In the genomic region with DNA sequence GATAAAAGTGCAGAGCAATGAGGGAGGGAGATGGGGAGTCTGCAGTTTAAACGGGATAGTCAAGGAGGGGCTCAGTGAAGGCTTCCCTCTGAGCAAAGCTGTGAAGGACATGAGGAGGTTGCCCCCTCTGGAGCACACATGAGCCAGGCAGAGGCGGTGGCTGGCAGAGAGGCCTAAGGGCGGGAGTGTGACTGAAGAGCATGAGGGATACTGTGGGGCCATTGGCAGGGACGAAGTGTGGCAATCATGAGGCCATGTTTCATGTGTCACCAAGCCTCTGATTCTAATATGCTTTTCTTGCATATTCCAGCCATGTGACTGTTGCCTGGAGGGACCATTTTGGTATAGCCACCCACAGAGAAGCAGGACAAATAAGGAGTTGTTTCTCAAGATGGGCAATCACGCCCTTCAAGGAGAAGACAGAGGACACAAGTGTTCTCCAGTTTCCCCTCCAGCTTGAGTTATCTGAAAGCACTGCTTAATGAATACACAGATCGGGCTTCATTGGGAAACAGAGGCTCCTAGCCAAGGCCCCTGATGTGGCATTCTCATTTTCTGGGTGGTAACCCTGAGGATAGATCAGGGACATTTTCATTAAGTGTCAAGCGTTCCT, we compare ENCODE assay signal across 31 cellular contexts.
"Had no signal": no experiment of that assay in that cellular context is flagged by ENCODE, and none has a peak within 500 bp of the region (broad histone marks: within the 10 kb centered on the region; RNA-seq: fewer than 3 reads in every experiment).

No MANE protein-coding gene starts in this region.

- H3K4me1 ChIP-seq: adrenal gland, breast epithelium, colonic mucosa, gastrocnemius medialis, heart left ventricle had no signal

- H3K27ac ChIP-seq: adrenal gland, breast epithelium, cardiac muscle cell, colonic mucosa, gastrocnemius medialis, heart left ventricle had no signal

- H3K27me3 ChIP-seq: breast epithelium, cardiac muscle cell, colonic mucosa, gastrocnemius medialis, heart left ventricle had no signal

- ATAC-seq: activated CD4-positive, alpha-beta T cell treated with anti-CD3 and anti-CD28 coated beads for 36 hours; activated CD8-positive, alpha-beta memory T cell treated with anti-CD3 and anti-CD28 coated beads, Interleukin-2, amount 10 ng/mL, durations not matched to agents 7 days and 5 days; activated CD8-positive, alpha-beta T cell treated with anti-CD3 and anti-CD28 coated beads, Interleukin-2, amount 10 ng/mL, durations not matched to agents 7 days and 5 days; activated naive CD8-positive, alpha-beta T cell treated with anti-CD3 and anti-CD28 coated beads, Interleukin-2, amount 50 U/mL, for 24 hours; esophagus mucosa; gastrocnemius medialis; heart left ventricle had no signal

- FAIRE-seq: endometrium, endothelial cell of umbilical vein had no signal

- H3K4me3 ChIP-seq: adrenal gland, breast epithelium, cardiac muscle cell, colonic mucosa, gastrocnemius medialis, heart left ventricle had no signal

- H3K9me3 ChIP-seq: adrenal gland, breast epithelium, colonic mucosa, gastrocnemius medialis, heart left ventricle had no signal

- H3K36me3 ChIP-seq: adrenal gland, breast epithelium, cardiac muscle cell, colonic mucosa, gastrocnemius medialis, heart left ventricle had no signal

- DNase-seq: activated CD4-positive, alpha-beta memory T cell treated with anti-CD3 and anti-CD28 coated beads for 36 hours; activated CD4-positive, alpha-beta T cell treated with anti-CD3 and anti-CD28 coated beads for 36 hours; activated CD4-positive, alpha-beta T cell treated with anti-CD3 and anti-CD28 coated beads, Interleukin-2, amount 10 ng/mL, durations not matched to agents 24 days and 14 days; activated CD4-positive, CD25-positive, alpha-beta regulatory T cell; activated CD4-positive, CD25-positive, alpha-beta regulatory T cell treated with anti-CD3 and anti-CD28 coated beads, Interleukin-2, amount 50 U/mL, for 72 hours; activated CD8-positive, alpha-beta memory T cell treated with anti-CD3 and anti-CD28 coated beads, Interleukin-2, amount 10 ng/mL, durations not matched to agents 7 days and 5 days; activated CD8-positive, alpha-beta memory T cell treated with anti-CD3 and anti-CD28 coated beads, Interleukin-2, amount 50 U/mL, for 4 hours; activated CD8-positive, alpha-beta T cell treated with anti-CD3 and anti-CD28 coated beads, Interleukin-2, amount 10 ng/mL, durations not matched to agents 7 days and 5 days; activated effector memory CD4-positive, alpha-beta T cell treated with anti-CD3 and anti-CD28 coated beads, Interleukin-2, amount 50 U/mL, for 16 hours; activated naive CD4-positive, alpha-beta T cell treated with anti-CD3 and anti-CD28 coated beads for 36 hours; activated naive CD8-positive, alpha-beta T cell treated with anti-CD3 and anti-CD28 coated beads for 36 hours; activated naive CD8-positive, alpha-beta T cell treated with anti-CD3 and anti-CD28 coated beads, Interleukin-2, amount 50 U/mL, for 24 hours; activated T-cell treated with anti-CD3 and anti-CD28 coated beads, Interleukin-2, amount 50 U/mL, for 1 hour; activated T-cell treated with anti-CD3 and anti-CD28 coated beads, Interleukin-2, amount 50 U/mL, for 48 hours; adrenal gland; amygdala; aorta; central memory CD4-positive, alpha-beta T cell; cerebellar nuclear complex; colonic mucosa; effector CD8-positive, alpha-beta T cell; foreskin fibroblast; gastrocnemius medialis; glutamatergic neuron; heart left ventricle; T-helper 2 cell had no signal
